9 cellular contexts compared by ENCODE assay signal in the genomic region with DNA sequence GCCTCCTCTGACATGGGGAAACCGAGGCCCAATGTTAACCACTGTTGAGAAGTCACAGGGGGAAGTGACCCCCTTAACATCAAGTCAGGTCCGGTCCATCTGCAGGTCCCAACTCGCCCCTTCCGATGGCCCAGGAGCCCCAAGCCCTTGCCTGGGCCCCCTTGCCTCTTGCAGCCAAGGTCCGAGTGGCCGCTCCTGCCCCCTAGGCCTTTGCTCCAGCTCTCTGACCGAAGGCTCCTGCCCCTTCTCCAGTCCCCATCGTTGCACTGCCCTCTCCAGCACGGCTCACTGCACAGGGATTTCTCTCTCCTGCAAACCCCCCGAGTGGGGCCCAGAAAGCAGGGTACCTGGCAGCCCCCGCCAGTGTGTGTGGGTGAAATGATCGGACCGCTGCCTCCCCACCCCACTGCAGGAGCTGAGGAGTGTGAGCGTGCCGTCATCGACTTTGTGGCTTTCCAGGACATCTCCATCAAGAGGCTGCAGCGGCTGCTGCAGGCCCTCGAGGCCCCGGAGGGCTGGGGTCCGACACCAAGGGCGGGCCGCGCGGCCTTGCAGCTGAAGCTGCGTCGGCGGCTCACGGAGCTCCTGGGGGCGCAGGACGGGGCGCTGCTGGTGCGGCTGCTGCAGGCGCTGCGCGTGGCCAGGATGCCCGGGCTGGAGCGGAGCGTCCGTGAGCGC. TPM values are rescaled to one million over a fixed set of nuclear protein-coding genes. Genes with fewer than 3 reads are reported as not detected.
DNase-seq lines count a peak whose midpoint lies in the region; ATAC-seq and TF ChIP-seq lines count a peak whose summit lies in the region.
"Had no signal": no experiment of that assay in that cellular context is flagged by ENCODE, and none has a peak within 500 bp of the region (broad histone marks: within the 10 kb centered on the region; RNA-seq: fewer than 3 reads in every experiment).

No MANE protein-coding gene starts in this region.

- TF ChIP-seq CTCF in epithelial cell of esophagus (IDR thresholded peaks at IDR 0.05; ENCODE audit: insufficient read depth, low read depth, low read length, missing control alignments) (no peak), stomach (IDR thresholded peaks at IDR 0.05) (no peak)

- H3K4me1 ChIP-seq in stomach = peaks cover 30 to 47% (median 44%) of the 10 kb centered on the region in 4 donors

- no peak overlapping the region for H3K4me3 ChIP-seq in epithelial cell of esophagus (ENCODE audit: low read length)
- H3K4me3 ChIP-seq in stomach = peak overlapping the region in 2 of 4 donors; percentile 31 to 42
- H3K4me3 ChIP-seq: SJSA1, testis had no signal

- H3K27ac ChIP-seq in stomach = peak overlapping the region in 3 of 5 donors; percentile 57 to 83 (median 78)
- H3K27ac ChIP-seq: testis had no signal

- H3K36me3 ChIP-seq in stomach = peaks cover 16 to 39% (median 36%) of the 10 kb centered on the region in 4 donors

- WGBS in stomach, 5 donors = 70 to 87% (median 83%) methylated on average over 22 to 40 of the region's 40 CpGs

- TF ChIP-seq EP300 in stomach (IDR thresholded peaks at IDR 0.05) = no peak

- H3K27me3 ChIP-seq in stomach = no peaks in the 10 kb centered on the region
- H3K27me3 ChIP-seq: SJSA1, testis had no signal

- no peak for ATAC-seq in GM19455 (IDR thresholded peaks at IDR 0.05; ENCODE audit: unreplicated experiment)
- ATAC-seq: effector memory CD8-positive, alpha-beta T cell had no signal

- intact Hi-C loops in stomach (cut with DNase I; ENCODE audit: low total_unique reads) = no loop called here

- no peaks in the 10 kb centered on the region for H3K9me3 ChIP-seq in stomach
- H3K9me3 ChIP-seq: SJSA1, testis had no signal

- no peak for TF ChIP-seq POLR2A in stomach (IDR thresholded peaks at IDR 0.05)

- peak; percentile 20 for DNase-seq in HuH-7 (ENCODE audit: low spot score)
- peak; percentile 27 for DNase-seq in epithelial cell of esophagus (ENCODE audit: low read depth)
- no peak for DNase-seq in stomach
- DNase-seq in hippocampal formation (lab: John Stamatoyannopoulos, UW) = no peak
- DNase-seq: effector memory CD8-positive, alpha-beta T cell; NCI-H2029; testis had no signal

RNA-seq across cellular contexts. Expression of a gene that starts 1.6 kb away (rescaled TPM):
- total RNA-seq in stomach = 10 to 100 TPM in 1 of 5 donors, 1 to 10 TPM in 3, not detected in 1; 1.1 to 16.9 (median 3.2) TPM
- 10 to 100 TPM in 1 of 3 donors, 1 to 10 TPM in 2; 8.5 to 26.2 (median 9.5) TPM for polyA plus RNA-seq in stomach

RNA-seq across cellular contexts. Expression of a gene that starts 9.8 kb away (rescaled TPM):
- 100 to 1,000 TPM in 1 of 5 donors, 10 to 100 TPM in 3, 1 to 10 TPM in 1; 7.6 to 103 (median 35.8) TPM for total RNA-seq in stomach
- 10 to 100 TPM; 30.2 to 56.2 (median 35.9) TPM for polyA plus RNA-seq in stomach

RNA-seq across cellular contexts. Expression of a gene that starts 9.8 kb away (rescaled TPM):
- 10 to 100 TPM; 12.3 to 49.6 (median 39.3) TPM for total RNA-seq in stomach
- 10 to 100 TPM; 29.9 to 41.7 (median 37.7) TPM for polyA plus RNA-seq in stomach

RNA-seq across cellular contexts. Expression of a gene that starts 38.5 kb away (rescaled TPM):
- 100 to 1,000 TPM in 1 of 5 donors, 10 to 100 TPM in 2, 1 to 10 TPM in 2; 3.6 to 117 (median 16.8) TPM for total RNA-seq in stomach
- 10 to 100 TPM; 17.1 to 24.3 (median 19.9) TPM for polyA plus RNA-seq in stomach

RNA-seq across cellular contexts. Expression of a gene that starts 39.9 kb away (rescaled TPM):
- 10 to 100 TPM; 13.6 to 70.4 (median 32.7) TPM for total RNA-seq in stomach
- polyA plus RNA-seq in stomach = 1 to 10 TPM; 7.6 to 10.0 (median 9.2) TPM

Comparison
In these comparisons a context has a peak if more than half of its experiments do, and no peak if none do; other contexts are left out.
1. DNase-seq: peak in HuH-7 (single experiment) and epithelial cell of esophagus (single experiment); none in stomach (single experiment) and hippocampal formation (0 of 2).